16 cellular contexts compared by ENCODE assay signal in genomic region chr13:45231722-45232121, GRCh38. TPM values are rescaled to one million over a fixed set of nuclear protein-coding genes. Genes with fewer than 3 reads are reported as not detected.
DNase-seq lines count a peak whose midpoint lies in the region; ATAC-seq and TF ChIP-seq lines count a peak whose summit lies in the region.
"Had no signal": no experiment of that assay in that cellular context is flagged by ENCODE, and none has a peak within 500 bp of the region (broad histone marks: within the 10 kb centered on the region; RNA-seq: fewer than 3 reads in every experiment).

No MANE protein-coding gene starts in this region.

- H3K4me1 Mint-ChIP-seq in natural killer cell treated with Interleukin-12 subunit alpha and Interleukin-12 subunit beta and Interleukin-15 and Interleukin-18, amount 100 ng/mL, for 72 hours (ENCODE audit: low read depth in 2 of 2) = peaks cover 0 to 7% of the 10 kb centered on the region in 2 donors
- peaks cover 9% of the 10 kb centered on the region for H3K4me1 Mint-ChIP-seq in endodermal cell
- no peaks in the 10 kb centered on the region for H3K4me1 Mint-ChIP-seq in activated T-helper 2 cell treated with anti-CD3 and anti-CD28 coated beads, Interferon-gamma antibody, Interleukin-2, Interleukin-4, amounts not matched to agents 10 μg/mL and 5 μg/mL and 100 μg/mL, durations not matched to agents 14 hours and 24 hours and 36 hours (ENCODE audit: low read depth)

- DNase-seq in A172 (ENCODE audit: low spot score) = peak; percentile 26
- DNase-seq in GM20000 (ENCODE audit: low spot score) = peak; percentile 15
- peak; percentile 54 for DNase-seq in amniotic epithelial cell (ENCODE audit: low read depth)
- DNase-seq in hepatic stellate cell (ENCODE audit: low spot score) = peak; percentile 36
- DNase-seq in natural killer cell treated with Interleukin-12 subunit alpha and Interleukin-12 subunit beta and Interleukin-15 and Interleukin-18, amount 100 ng/mL, for 72 hours (ENCODE audit: low spot score) = no peak
- DNase-seq in testis = no peak
- DNase-seq in endodermal cell = no peak
- DNase-seq in activated T-helper 2 cell treated with anti-CD3 and anti-CD28 coated beads, Interferon-gamma antibody, Interleukin-2, Interleukin-4, amounts not matched to agents 10 μg/mL and 5 μg/mL and 100 μg/mL, durations not matched to agents 14 hours and 24 hours and 36 hours (ENCODE audit: low spot score) = no peak
- DNase-seq: activated CD4-positive, CD25-positive, alpha-beta regulatory T cell treated with anti-CD3 and anti-CD28 coated beads, Interleukin-2, amount 50 U/mL, for 72 hours; Kasumi-1; midbrain; NCI-H524 treated with DMSO at 0.1 percent for 48 hours; thyroid gland had no signal

- H3K9me3 Mint-ChIP-seq in natural killer cell treated with Interleukin-12 subunit alpha and Interleukin-12 subunit beta and Interleukin-15 and Interleukin-18, amount 100 ng/mL, for 72 hours = no peaks in the 10 kb centered on the region
- H3K9me3 Mint-ChIP-seq in endodermal cell = no peaks in the 10 kb centered on the region
- H3K9me3 Mint-ChIP-seq in activated T-helper 2 cell treated with anti-CD3 and anti-CD28 coated beads, Interferon-gamma antibody, Interleukin-2, Interleukin-4, amounts not matched to agents 10 μg/mL and 5 μg/mL and 100 μg/mL, durations not matched to agents 14 hours and 24 hours and 36 hours = no peaks in the 10 kb centered on the region

- H3K27ac ChIP-seq in testis (no peak overlapping the region), endodermal cell (ENCODE audit: low read depth, low read length) (no peak overlapping the region)
- H3K27ac ChIP-seq: thyroid gland had no signal

- no peak overlapping the region for H3K9ac ChIP-seq in endodermal cell (ENCODE audit: extremely low read depth, low read length, poor library complexity, severe bottlenecking)

- H3K9me3 ChIP-seq in testis (no peaks in the 10 kb centered on the region), endodermal cell (ENCODE audit: control insufficient read depth, low read length) (no peaks in the 10 kb centered on the region)
- H3K9me3 ChIP-seq: HAP-1, thyroid gland had no signal

- H3K27ac Mint-ChIP-seq in natural killer cell treated with Interleukin-12 subunit alpha and Interleukin-12 subunit beta and Interleukin-15 and Interleukin-18, amount 100 ng/mL, for 72 hours = no peak overlapping the region
- H3K27ac Mint-ChIP-seq in endodermal cell = no peak overlapping the region
- H3K27ac Mint-ChIP-seq in activated T-helper 2 cell treated with anti-CD3 and anti-CD28 coated beads, Interferon-gamma antibody, Interleukin-2, Interleukin-4, amounts not matched to agents 10 μg/mL and 5 μg/mL and 100 μg/mL, durations not matched to agents 14 hours and 24 hours and 36 hours = no peak overlapping the region

- ATAC-seq in natural killer cell treated with Interleukin-12 subunit alpha and Interleukin-12 subunit beta and Interleukin-15 and Interleukin-18, amount 100 ng/mL, for 72 hours = no peak
- ATAC-seq: sciatic nerve had no signal

- H3K4me3 ChIP-seq in testis (no peak overlapping the region), endodermal cell (ENCODE audit: low read length) (no peak overlapping the region)
- H3K4me3 ChIP-seq: HAP-1, thyroid gland had no signal

- no peak overlapping the region for H3K4me3 Mint-ChIP-seq in natural killer cell treated with Interleukin-12 subunit alpha and Interleukin-12 subunit beta and Interleukin-15 and Interleukin-18, amount 100 ng/mL, for 72 hours
- no peak overlapping the region for H3K4me3 Mint-ChIP-seq in endodermal cell
- no peak overlapping the region for H3K4me3 Mint-ChIP-seq in activated T-helper 2 cell treated with anti-CD3 and anti-CD28 coated beads, Interferon-gamma antibody, Interleukin-2, Interleukin-4, amounts not matched to agents 10 μg/mL and 5 μg/mL and 100 μg/mL, durations not matched to agents 14 hours and 24 hours and 36 hours (ENCODE audit: low read depth)

- H3K27me3 Mint-ChIP-seq in natural killer cell treated with Interleukin-12 subunit alpha and Interleukin-12 subunit beta and Interleukin-15 and Interleukin-18, amount 100 ng/mL, for 72 hours = no peaks in the 10 kb centered on the region
- no peaks in the 10 kb centered on the region for H3K27me3 Mint-ChIP-seq in endodermal cell (ENCODE audit: insufficient read depth)
- H3K27me3 Mint-ChIP-seq in activated T-helper 2 cell treated with anti-CD3 and anti-CD28 coated beads, Interferon-gamma antibody, Interleukin-2, Interleukin-4, amounts not matched to agents 10 μg/mL and 5 μg/mL and 100 μg/mL, durations not matched to agents 14 hours and 24 hours and 36 hours (ENCODE audit: low read depth) = no peaks in the 10 kb centered on the region

- H3K27me3 ChIP-seq in testis = no peaks in the 10 kb centered on the region
- no peaks in the 10 kb centered on the region for H3K27me3 ChIP-seq in endodermal cell (ENCODE audit: control insufficient read depth, insufficient read depth, low read length, poor library complexity, severe bottlenecking)
- H3K27me3 ChIP-seq: thyroid gland had no signal

- no peak for TF ChIP-seq POLR2A in testis (IDR thresholded peaks at IDR 0.05)

- no peaks in the 10 kb centered on the region for H3K36me3 ChIP-seq in testis (ENCODE audit: low read depth, missing control alignments)
- no peaks in the 10 kb centered on the region for H3K36me3 ChIP-seq in endodermal cell (ENCODE audit: control insufficient read depth, insufficient read depth, low read length)
- H3K36me3 ChIP-seq: HAP-1, thyroid gland had no signal

- H3K4me1 ChIP-seq in testis (no peaks in the 10 kb centered on the region), endodermal cell (ENCODE audit: control insufficient read depth, insufficient read depth, low read length) (no peaks in the 10 kb centered on the region)
- H3K4me1 ChIP-seq: HAP-1, thyroid gland had no signal

- WGBS in testis, 2 donors = 34 to 39% methylated on average over 1 of the region's 1 CpG
- 57 to 82% methylated on average over 1 of the region's 1 CpG for WGBS in endodermal cell (ENCODE audit: insufficient coverage in 1 of 2, insufficient read length in 1 of 2), 2 experiments

- TF ChIP-seq CTCF in GM20000 (IDR thresholded peaks at IDR 0.05; ENCODE audit: extremely low read depth, missing control alignments) (no peak), testis (IDR thresholded peaks at IDR 0.05) (no peak), endodermal cell (conservative IDR thresholded peaks at IDR 0.05) (no peak)

- H3K36me3 Mint-ChIP-seq in natural killer cell treated with Interleukin-12 subunit alpha and Interleukin-12 subunit beta and Interleukin-15 and Interleukin-18, amount 100 ng/mL, for 72 hours = no peaks in the 10 kb centered on the region
- peaks cover 10% of the 10 kb centered on the region for H3K36me3 Mint-ChIP-seq in endodermal cell (ENCODE audit: low read depth)
- H3K36me3 Mint-ChIP-seq in activated T-helper 2 cell treated with anti-CD3 and anti-CD28 coated beads, Interferon-gamma antibody, Interleukin-2, Interleukin-4, amounts not matched to agents 10 μg/mL and 5 μg/mL and 100 μg/mL, durations not matched to agents 14 hours and 24 hours and 36 hours (ENCODE audit: low read depth) = no peaks in the 10 kb centered on the region

- intact Hi-C loops in testis (cut with DNase I; ENCODE audit: low total_unique reads) = no loop called here
- intact Hi-C loops in activated T-helper 2 cell treated with anti-CD3 and anti-CD28 coated beads, Interferon-gamma antibody, Interleukin-2, Interleukin-4, amounts not matched to agents 10 μg/mL and 5 μg/mL and 100 μg/mL, durations not matched to agents 14 hours and 24 hours and 36 hours (cut with micrococcal nuclease) = no loop called here

RNA-seq across cellular contexts. Expression of gene KCTD4, which starts 30.9 kb away (rescaled TPM):
- total RNA-seq in A172 (2014; rRNA removed; shearing (Covaris generic)) = 0.29 TPM in 1 of 2 replicates, not detected in the other
- not detected for total RNA-seq in natural killer cell treated with Interleukin-12 subunit alpha and Interleukin-12 subunit beta and Interleukin-15 and Interleukin-18, amount 100 ng/mL, for 72 hours
- total RNA-seq in testis = not detected
- polyA plus RNA-seq in testis (ENCODE audit: insufficient read depth, low read depth, low replicate concordance) = not detected
- total RNA-seq in endodermal cell = not detected
- not detected for polyA plus RNA-seq in endodermal cell (2013, experiment 1 of 2)
- polyA plus RNA-seq in endodermal cell (2013, experiment 2 of 2) = not detected
- total RNA-seq in activated T-helper 2 cell treated with anti-CD3 and anti-CD28 coated beads, Interferon-gamma antibody, Interleukin-2, Interleukin-4, amounts not matched to agents 10 μg/mL and 5 μg/mL and 100 μg/mL, durations not matched to agents 14 hours and 24 hours and 36 hours = not detected in 2 replicates
- total RNA-seq: glomerular endothelial cell had no signal

Comparison
In these comparisons a context has a peak if more than half of its experiments do, and no peak if none do; other contexts are left out.
1. DNase-seq: peak in A172 (single experiment), GM20000 (single experiment), amniotic epithelial cell (single experiment) and hepatic stellate cell (single experiment); none in natural killer cell treated with Interleukin-12 subunit alpha and Interleukin-12 subunit beta and Interleukin-15 and Interleukin-18, amount 100 ng/mL, for 72 hours (single experiment), testis (single experiment), endodermal cell (single experiment) and activated T-helper 2 cell treated with anti-CD3 and anti-CD28 coated beads, Interferon-gamma antibody, Interleukin-2, Interleukin-4, amounts not matched to agents 10 μg/mL and 5 μg/mL and 100 μg/mL, durations not matched to agents 14 hours and 24 hours and 36 hours (single experiment).